Comparison of ENCODE assay signal across 8 cellular contexts in the genomic region with DNA sequence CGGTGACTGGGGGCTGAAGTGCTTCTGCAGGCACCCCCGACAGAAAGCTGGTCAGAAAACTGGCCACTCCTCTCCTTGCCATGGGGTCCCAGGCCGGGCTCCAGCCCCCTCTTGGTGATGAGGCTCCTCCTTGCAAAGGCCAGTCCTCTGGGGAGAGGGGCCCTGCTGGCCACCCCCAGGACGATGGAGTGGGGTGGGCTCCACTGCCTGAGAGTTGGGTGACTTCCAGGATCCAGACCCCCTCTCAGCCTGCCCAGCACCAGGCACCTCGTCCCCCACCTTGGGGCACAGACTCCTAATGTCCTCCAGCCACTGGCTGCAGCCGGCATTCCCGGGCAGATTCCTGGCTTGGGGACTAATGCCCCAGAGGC. TPM values are rescaled to one million over a fixed set of nuclear protein-coding genes. Genes with fewer than 3 reads are reported as not detected.
DNase-seq lines count a peak whose midpoint lies in the region; ATAC-seq, FAIRE-seq and TF ChIP-seq lines count a peak whose summit lies in the region.

No MANE protein-coding gene starts in this region.

- H3K27me3 ChIP-seq in cardiac muscle cell: no peaks in the 10 kb centered on the region

- ATAC-seq in sciatic nerve (peak; percentile 11), GM18858 (IDR thresholded peaks at IDR 0.05; ENCODE audit: unreplicated experiment) (no peak)

- H3K27ac ChIP-seq in VCaP (peak overlapping the region; percentile 95), cardiac muscle cell (peak overlapping the region; percentile 80)

- DNase-seq in cardiac muscle cell (ENCODE audit: low read depth in 1 of 2, low spot score in 1 of 2) (no peak), sciatic nerve (ENCODE audit: low spot score) (no peak), frontal cortex (ENCODE audit: low spot score in 2 of 2) (no peak), NCI-H1694 (lab: John Stamatoyannopoulos, UW) (no peak), AG08396 (ENCODE audit: low spot score) (no peak)

- H3K4me1 ChIP-seq in cardiac muscle cell (ENCODE audit: low read depth): peaks cover 22% of the 10 kb centered on the region

- H3K4me3 ChIP-seq in GM12875 (ENCODE audit: low read depth, low read length): peak overlapping the region; percentile 48
- H3K4me3 ChIP-seq in cardiac muscle cell: peak overlapping the region; percentile 91

- H3K36me3 ChIP-seq in cardiac muscle cell: peaks cover 5% of the 10 kb centered on the region

- TF ChIP-seq CTCF in GM12875 (IDR thresholded peaks at IDR 0.05; ENCODE audit: borderline replicate concordance, insufficient read depth, low read depth, low read length): no peak
- no peak for TF ChIP-seq CTCF in VCaP (conservative IDR thresholded peaks at IDR 0.05)
- TF ChIP-seq CTCF in cardiac muscle cell (IDR thresholded peaks at IDR 0.05; ENCODE audit: low read depth, low read length): no peak

- no peaks in the 10 kb centered on the region for H3K9me3 ChIP-seq in cardiac muscle cell (ENCODE audit: low read depth)

- intact Hi-C loops in sciatic nerve (cut with DNase I): no loop called here

- no peak for FAIRE-seq in frontal cortex (lab: Jason Lieb, UNC)

RNA-seq across cellular contexts. Expression of a gene that starts 0.4 kb away (rescaled TPM):
- total RNA-seq in cardiac muscle cell (28.2 and 30.4 TPM in 2 replicates), sciatic nerve (23.8 TPM), frontal cortex (9.4 TPM)
- polyA plus RNA-seq in cardiac muscle cell: 19.7 and 22.3 TPM in 2 replicates

RNA-seq across cellular contexts. Expression of a gene that starts 18.5 kb away (rescaled TPM):
- 5.9 and 8.4 TPM in 2 replicates for total RNA-seq in cardiac muscle cell
- 8.6 and 9.5 TPM in 2 replicates for polyA plus RNA-seq in cardiac muscle cell
- 12.9 TPM for total RNA-seq in sciatic nerve
- total RNA-seq in frontal cortex: 0.82 TPM

RNA-seq across cellular contexts. Expression of a gene that starts 40.6 kb away (rescaled TPM):
- total RNA-seq in cardiac muscle cell (500 and 570 TPM in 2 replicates), sciatic nerve (143 TPM), frontal cortex (129 TPM)
- polyA plus RNA-seq in cardiac muscle cell: 646 and 784 TPM in 2 replicates

RNA-seq across cellular contexts. Expression of a gene that starts 41.2 kb away (rescaled TPM):
- total RNA-seq in cardiac muscle cell (298 and 438 TPM in 2 replicates), sciatic nerve (149 TPM), frontal cortex (103 TPM)
- 331 and 375 TPM in 2 replicates for polyA plus RNA-seq in cardiac muscle cell

RNA-seq across cellular contexts. Expression of a gene that starts 53.2 kb away (rescaled TPM):
- 77.0 and 94.0 TPM in 2 replicates for total RNA-seq in cardiac muscle cell
- 48.8 and 49.3 TPM in 2 replicates for polyA plus RNA-seq in cardiac muscle cell
- total RNA-seq in sciatic nerve: 17.4 TPM
- 12.6 TPM for total RNA-seq in frontal cortex
